In the genomic region with DNA sequence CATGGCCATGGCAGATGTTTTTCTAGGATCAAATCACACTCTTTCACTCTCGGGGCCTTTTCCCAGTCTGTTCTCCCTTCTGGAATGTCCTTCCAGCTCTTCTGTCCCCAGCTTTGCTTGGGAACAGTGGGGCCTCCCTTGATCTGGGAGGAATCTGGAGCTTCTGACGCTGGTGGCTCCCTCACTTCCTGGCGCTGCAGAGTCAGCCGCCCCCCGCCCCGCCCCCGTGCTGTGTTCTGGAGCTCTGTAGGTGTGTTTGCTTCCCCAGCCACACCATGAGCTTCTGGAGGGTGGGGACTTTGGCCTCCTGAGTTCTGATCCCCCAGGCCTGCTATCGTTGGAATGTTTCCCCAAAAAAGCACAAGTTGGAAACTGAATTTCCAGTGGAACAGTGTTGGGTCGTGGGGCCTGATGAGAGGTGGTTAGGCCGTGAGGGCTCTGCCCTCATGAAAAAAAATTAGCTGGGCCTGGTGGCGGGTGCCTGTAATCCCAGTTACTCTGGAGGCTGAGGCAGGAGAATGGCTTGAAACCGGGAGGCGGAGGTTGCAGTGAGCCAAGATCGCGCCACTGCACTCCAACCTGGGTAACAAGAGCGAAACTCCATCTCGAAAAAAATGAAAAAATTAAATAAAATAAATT, we compare ENCODE assay signal across 1 cellular context.
TF ChIP-seq lines count a peak whose summit lies in the region.

No MANE protein-coding gene starts in this region.

TF ChIP-seq in HepG2, 621 proteins besides CTCF, POLR2A, EP300 and RAD21 (continued from another document and continues in another):
- TF ChIP-seq, protein P1, sequence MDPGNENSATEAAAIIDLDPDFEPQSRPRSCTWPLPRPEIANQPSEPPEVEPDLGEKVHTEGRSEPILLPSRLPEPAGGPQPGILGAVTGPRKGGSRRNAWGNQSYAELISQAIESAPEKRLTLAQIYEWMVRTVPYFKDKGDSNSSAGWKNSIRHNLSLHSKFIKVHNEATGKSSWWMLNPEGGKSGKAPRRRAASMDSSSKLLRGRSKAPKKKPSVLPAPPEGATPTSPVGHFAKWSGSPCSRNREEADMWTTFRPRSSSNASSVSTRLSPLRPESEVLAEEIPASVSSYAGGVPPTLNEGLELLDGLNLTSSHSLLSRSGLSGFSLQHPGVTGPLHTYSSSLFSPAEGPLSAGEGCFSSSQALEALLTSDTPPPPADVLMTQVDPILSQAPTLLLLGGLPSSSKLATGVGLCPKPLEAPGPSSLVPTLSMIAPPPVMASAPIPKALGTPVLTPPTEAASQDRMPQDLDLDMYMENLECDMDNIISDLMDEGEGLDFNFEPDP (CRISPR knock-in tag; conservative IDR thresholded peaks at IDR 0.05) = no peak
- TF ChIP-seq ZNF672 (CRISPR knock-in tag; IDR thresholded peaks at IDR 0.05) (no peak), FOXA1 (IDR thresholded peaks at IDR 0.05) (no peak), FOXA1 (CRISPR knock-in tag; IDR thresholded peaks at IDR 0.05) (no peak), TOPORS (CRISPR knock-in tag; IDR thresholded peaks at IDR 0.05) (peak; percentile 30; the same call in 1 of the 2 replicates), SNAI1 (CRISPR knock-in tag; IDR thresholded peaks at IDR 0.05; ENCODE audit: borderline replicate concordance) (no peak), THYN1 (CRISPR knock-in tag; IDR thresholded peaks at IDR 0.05; ENCODE audit: borderline replicate concordance, low read depth) (no peak), TGIF2 (CRISPR knock-in tag; IDR thresholded peaks at IDR 0.05) (no peak), ZNF678 (CRISPR knock-in tag; IDR thresholded peaks at IDR 0.05) (no peak), GZF1 (CRISPR knock-in tag; IDR thresholded peaks at IDR 0.05) (no peak), EHMT2 (IDR thresholded peaks at IDR 0.05; ENCODE audit: borderline replicate concordance, low read depth, low read length) (no peak; the same call in 1 of the 2 replicates), ZSCAN21 (CRISPR knock-in tag; IDR thresholded peaks at IDR 0.05; ENCODE audit: borderline replicate concordance) (no peak), ZFP62 (CRISPR knock-in tag; IDR thresholded peaks at IDR 0.05) (no peak), NR3C1 (CRISPR knock-in tag; IDR thresholded peaks at IDR 0.05) (no peak), CBX5 (CRISPR knock-in tag; IDR thresholded peaks at IDR 0.05; ENCODE audit: borderline replicate concordance) (peak; percentile 69; the same call in 1 of the 2 replicates), SKI (IDR thresholded peaks at IDR 0.05; ENCODE audit: partially characterized antibody) (no peak), GABPA (IDR thresholded peaks at IDR 0.05; ENCODE audit: low read depth, low read length) (peak; percentile 24; the same call in 1 of the 2 replicates), GABPA (CRISPR knock-in tag; IDR thresholded peaks at IDR 0.05; ENCODE audit: low read depth) (peak; percentile 81), FOXC1 (CRISPR knock-in tag; IDR thresholded peaks at IDR 0.05; ENCODE audit: borderline replicate concordance) (peak; percentile 85; the same call in 1 of the 2 replicates), ZNF431 (CRISPR knock-in tag; IDR thresholded peaks at IDR 0.05; ENCODE audit: borderline replicate concordance, low read depth) (no peak), ZNF34 (CRISPR knock-in tag; IDR thresholded peaks at IDR 0.05; ENCODE audit: borderline replicate concordance) (no peak), ZKSCAN8 (CRISPR knock-in tag; IDR thresholded peaks at IDR 0.05; ENCODE audit: borderline replicate concordance) (peak; percentile 41; the same call in 1 of the 2 replicates), PAWR (CRISPR knock-in tag; IDR thresholded peaks at IDR 0.05; ENCODE audit: borderline replicate concordance) (no peak), MIER2 (CRISPR knock-in tag; IDR thresholded peaks at IDR 0.05) (no peak), TCF7 (IDR thresholded peaks at IDR 0.05; ENCODE audit: low read depth) (no peak), ZNF441 (CRISPR knock-in tag; IDR thresholded peaks at IDR 0.05; ENCODE audit: borderline replicate concordance) (peak; percentile 79; the same call in 1 of the 2 replicates), ZNF10 (CRISPR knock-in tag; IDR thresholded peaks at IDR 0.05; ENCODE audit: borderline replicate concordance, low read depth) (no peak), HNRNPUL1 (IDR thresholded peaks at IDR 0.05; ENCODE audit: low read depth, low read length) (no peak), ZNF83 (CRISPR knock-in tag; IDR thresholded peaks at IDR 0.05; ENCODE audit: borderline replicate concordance) (no peak), RXRA (CRISPR knock-in tag; IDR thresholded peaks at IDR 0.05) (peak; percentile 46; the same call in 1 of the 2 replicates), ZNF549 (CRISPR knock-in tag; IDR thresholded peaks at IDR 0.05) (peak; percentile 80; the same call in 1 of the 2 replicates), HOXA5 (CRISPR knock-in tag; IDR thresholded peaks at IDR 0.05) (no peak), ZC3H4 (CRISPR knock-in tag; IDR thresholded peaks at IDR 0.05; ENCODE audit: borderline replicate concordance) (0 out of 2 replicates have a peak, but pooled peaks have one; percentile 54), TBL1XR1 (IDR thresholded peaks at IDR 0.05; ENCODE audit: borderline replicate concordance, low read length, partially characterized antibody) (no peak)
- TF ChIP-seq, protein P2, sequence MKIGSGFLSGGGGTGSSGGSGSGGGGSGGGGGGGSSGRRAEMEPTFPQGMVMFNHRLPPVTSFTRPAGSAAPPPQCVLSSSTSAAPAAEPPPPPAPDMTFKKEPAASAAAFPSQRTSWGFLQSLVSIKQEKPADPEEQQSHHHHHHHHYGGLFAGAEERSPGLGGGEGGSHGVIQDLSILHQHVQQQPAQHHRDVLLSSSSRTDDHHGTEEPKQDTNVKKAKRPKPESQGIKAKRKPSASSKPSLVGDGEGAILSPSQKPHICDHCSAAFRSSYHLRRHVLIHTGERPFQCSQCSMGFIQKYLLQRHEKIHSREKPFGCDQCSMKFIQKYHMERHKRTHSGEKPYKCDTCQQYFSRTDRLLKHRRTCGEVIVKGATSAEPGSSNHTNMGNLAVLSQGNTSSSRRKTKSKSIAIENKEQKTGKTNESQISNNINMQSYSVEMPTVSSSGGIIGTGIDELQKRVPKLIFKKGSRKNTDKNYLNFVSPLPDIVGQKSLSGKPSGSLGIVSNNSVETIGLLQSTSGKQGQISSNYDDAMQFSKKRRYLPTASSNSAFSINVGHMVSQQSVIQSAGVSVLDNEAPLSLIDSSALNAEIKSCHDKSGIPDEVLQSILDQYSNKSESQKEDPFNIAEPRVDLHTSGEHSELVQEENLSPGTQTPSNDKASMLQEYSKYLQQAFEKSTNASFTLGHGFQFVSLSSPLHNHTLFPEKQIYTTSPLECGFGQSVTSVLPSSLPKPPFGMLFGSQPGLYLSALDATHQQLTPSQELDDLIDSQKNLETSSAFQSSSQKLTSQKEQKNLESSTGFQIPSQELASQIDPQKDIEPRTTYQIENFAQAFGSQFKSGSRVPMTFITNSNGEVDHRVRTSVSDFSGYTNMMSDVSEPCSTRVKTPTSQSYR (CRISPR knock-in tag; IDR thresholded peaks at IDR 0.05; ENCODE audit: borderline replicate concordance) = no peak; the same call in 1 of the 2 replicates
- TF ChIP-seq, protein P3, sequence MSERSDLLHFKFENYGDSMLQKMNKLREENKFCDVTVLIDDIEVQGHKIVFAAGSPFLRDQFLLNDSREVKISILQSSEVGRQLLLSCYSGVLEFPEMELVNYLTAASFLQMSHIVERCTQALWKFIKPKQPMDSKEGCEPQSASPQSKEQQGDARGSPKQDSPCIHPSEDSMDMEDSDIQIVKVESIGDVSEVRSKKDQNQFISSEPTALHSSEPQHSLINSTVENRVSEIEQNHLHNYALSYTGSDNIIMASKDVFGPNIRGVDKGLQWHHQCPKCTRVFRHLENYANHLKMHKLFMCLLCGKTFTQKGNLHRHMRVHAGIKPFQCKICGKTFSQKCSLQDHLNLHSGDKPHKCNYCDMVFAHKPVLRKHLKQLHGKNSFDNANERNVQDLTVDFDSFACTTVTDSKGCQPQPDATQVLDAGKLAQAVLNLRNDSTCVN (CRISPR knock-in tag; IDR thresholded peaks at IDR 0.05; ENCODE audit: borderline replicate concordance) = peak; percentile 99
- TF ChIP-seq, protein P4, sequence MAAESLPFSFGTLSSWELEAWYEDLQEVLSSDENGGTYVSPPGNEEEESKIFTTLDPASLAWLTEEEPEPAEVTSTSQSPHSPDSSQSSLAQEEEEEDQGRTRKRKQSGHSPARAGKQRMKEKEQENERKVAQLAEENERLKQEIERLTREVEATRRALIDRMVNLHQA (CRISPR knock-in tag; IDR thresholded peaks at IDR 0.05) = no peak
- TF ChIP-seq, protein P5, sequence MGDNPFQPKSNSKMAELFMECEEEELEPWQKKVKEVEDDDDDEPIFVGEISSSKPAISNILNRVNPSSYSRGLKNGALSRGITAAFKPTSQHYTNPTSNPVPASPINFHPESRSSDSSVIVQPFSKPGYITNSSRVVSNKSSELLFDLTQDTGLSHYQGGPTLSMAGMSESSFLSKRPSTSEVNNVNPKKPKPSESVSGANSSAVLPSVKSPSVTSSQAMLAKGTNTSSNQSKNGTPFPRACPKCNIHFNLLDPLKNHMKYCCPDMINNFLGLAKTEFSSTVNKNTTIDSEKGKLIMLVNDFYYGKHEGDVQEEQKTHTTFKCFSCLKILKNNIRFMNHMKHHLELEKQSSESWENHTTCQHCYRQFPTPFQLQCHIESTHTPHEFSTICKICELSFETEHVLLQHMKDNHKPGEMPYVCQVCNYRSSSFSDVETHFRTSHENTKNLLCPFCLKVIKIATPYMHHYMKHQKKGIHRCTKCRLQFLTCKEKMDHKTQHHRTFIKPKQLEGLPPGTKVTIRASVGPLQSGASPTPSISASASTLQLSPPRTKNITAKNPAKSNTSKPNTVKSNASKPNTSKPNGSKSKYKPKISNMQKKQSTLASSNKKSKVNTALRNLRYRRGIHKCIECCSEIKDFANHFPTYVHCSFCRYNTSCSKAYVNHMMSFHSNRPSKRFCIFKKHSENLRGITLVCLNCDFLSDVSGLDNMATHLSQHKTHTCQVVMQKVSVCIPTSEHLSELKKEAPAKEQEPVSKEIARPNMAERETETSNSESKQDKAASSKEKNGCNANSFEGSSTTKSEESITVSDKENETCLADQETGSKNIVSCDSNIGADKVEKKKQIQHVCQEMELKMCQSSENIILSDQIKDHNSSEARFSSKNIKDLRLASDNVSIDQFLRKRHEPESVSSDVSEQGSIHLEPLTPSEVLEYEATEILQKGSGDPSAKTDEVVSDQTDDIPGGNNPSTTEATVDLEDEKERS (CRISPR knock-in tag; IDR thresholded peaks at IDR 0.05) = no peak
- TF ChIP-seq, protein P6, sequence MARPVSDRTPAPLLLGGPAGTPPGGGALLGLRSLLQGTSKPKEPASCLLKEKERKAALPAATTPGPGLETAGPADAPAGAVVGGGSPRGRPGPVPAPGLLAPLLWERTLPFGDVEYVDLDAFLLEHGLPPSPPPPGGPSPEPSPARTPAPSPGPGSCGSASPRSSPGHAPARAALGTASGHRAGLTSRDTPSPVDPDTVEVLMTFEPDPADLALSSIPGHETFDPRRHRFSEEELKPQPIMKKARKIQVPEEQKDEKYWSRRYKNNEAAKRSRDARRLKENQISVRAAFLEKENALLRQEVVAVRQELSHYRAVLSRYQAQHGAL (CRISPR knock-in tag; IDR thresholded peaks at IDR 0.05; ENCODE audit: not compliant biosample characterization) = no peak
- TF ChIP-seq, protein P7, sequence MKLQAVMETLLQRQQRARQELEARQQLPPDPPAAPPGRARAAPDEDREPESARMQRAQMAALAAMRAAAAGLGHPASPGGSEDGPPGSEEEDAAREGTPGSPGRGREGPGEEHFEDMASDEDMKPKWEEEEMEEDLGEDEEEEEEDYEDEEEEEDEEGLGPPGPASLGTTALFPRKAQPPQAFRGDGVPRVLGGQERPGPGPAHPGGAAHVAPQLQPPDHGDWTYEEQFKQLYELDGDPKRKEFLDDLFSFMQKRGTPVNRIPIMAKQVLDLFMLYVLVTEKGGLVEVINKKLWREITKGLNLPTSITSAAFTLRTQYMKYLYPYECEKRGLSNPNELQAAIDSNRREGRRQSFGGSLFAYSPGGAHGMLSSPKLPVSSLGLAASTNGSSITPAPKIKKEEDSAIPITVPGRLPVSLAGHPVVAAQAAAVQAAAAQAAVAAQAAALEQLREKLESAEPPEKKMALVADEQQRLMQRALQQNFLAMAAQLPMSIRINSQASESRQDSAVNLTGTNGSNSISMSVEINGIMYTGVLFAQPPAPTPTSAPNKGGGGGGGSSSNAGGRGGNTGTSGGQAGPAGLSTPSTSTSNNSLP (IDR thresholded peaks at IDR 0.05; ENCODE audit: low read depth, low read length) = no peak
- TF ChIP-seq, protein P8, sequence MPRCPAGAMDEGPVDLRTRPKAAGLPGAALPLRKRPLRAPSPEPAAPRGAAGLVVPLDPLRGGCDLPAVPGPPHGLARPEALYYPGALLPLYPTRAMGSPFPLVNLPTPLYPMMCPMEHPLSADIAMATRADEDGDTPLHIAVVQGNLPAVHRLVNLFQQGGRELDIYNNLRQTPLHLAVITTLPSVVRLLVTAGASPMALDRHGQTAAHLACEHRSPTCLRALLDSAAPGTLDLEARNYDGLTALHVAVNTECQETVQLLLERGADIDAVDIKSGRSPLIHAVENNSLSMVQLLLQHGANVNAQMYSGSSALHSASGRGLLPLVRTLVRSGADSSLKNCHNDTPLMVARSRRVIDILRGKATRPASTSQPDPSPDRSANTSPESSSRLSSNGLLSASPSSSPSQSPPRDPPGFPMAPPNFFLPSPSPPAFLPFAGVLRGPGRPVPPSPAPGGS (CRISPR knock-in tag; IDR thresholded peaks at IDR 0.05) = 0 out of 2 replicates have a peak, but pooled peaks have one; percentile 40
- TF ChIP-seq, protein P9, sequence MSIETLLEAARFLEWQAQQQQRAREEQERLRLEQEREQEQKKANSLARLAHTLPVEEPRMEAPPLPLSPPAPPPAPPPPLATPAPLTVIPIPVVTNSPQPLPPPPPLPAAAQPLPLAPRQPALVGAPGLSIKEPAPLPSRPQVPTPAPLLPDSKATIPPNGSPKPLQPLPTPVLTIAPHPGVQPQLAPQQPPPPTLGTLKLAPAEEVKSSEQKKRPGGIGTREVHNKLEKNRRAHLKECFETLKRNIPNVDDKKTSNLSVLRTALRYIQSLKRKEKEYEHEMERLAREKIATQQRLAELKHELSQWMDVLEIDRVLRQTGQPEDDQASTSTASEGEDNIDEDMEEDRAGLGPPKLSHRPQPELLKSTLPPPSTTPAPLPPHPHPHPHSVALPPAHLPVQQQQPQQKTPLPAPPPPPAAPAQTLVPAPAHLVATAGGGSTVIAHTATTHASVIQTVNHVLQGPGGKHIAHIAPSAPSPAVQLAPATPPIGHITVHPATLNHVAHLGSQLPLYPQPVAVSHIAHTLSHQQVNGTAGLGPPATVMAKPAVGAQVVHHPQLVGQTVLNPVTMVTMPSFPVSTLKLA (IDR thresholded peaks at IDR 0.05) = no peak
- TF ChIP-seq, protein P10, sequence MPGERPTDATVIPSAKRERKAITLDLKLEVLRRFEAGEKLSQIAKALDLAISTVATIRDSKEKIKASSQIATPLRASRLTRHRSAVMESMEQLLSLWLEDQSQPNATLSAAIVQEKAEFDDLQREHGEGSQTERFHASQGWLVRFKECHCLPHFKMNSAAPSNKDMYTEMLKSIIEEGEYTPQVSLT (CRISPR knock-in tag; IDR thresholded peaks at IDR 0.05; ENCODE audit: borderline replicate concordance, low read depth) = no peak
- TF ChIP-seq, protein P11, sequence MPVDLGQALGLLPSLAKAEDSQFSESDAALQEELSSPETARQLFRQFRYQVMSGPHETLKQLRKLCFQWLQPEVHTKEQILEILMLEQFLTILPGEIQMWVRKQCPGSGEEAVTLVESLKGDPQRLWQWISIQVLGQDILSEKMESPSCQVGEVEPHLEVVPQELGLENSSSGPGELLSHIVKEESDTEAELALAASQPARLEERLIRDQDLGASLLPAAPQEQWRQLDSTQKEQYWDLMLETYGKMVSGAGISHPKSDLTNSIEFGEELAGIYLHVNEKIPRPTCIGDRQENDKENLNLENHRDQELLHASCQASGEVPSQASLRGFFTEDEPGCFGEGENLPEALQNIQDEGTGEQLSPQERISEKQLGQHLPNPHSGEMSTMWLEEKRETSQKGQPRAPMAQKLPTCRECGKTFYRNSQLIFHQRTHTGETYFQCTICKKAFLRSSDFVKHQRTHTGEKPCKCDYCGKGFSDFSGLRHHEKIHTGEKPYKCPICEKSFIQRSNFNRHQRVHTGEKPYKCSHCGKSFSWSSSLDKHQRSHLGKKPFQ (CRISPR knock-in tag; IDR thresholded peaks at IDR 0.05; ENCODE audit: insufficient replicate concordance) = peak; percentile 49
